In genomic region chr20:1830240-1830639, GRCh38 we compare ENCODE assay signal across 9 cellular contexts.
A peak's percentile ranks its signal among the peaks of the same experiment; 100 is the strongest.
DNase-seq lines count a peak whose midpoint lies in the region; ATAC-seq lines count a peak whose summit lies in the region.
"Had no signal": no experiment of that assay in that cellular context is flagged by ENCODE, and none has a peak within 500 bp of the region (broad histone marks: within the 10 kb centered on the region; RNA-seq: fewer than 3 reads in every experiment).

No MANE protein-coding gene starts in this region.

- no peak overlapping the region for H3K4me3 Mint-ChIP-seq in stimulated activated naive B cell treated with anti-CD40 and anti-IgM and Interleukin-4, amounts not matched to agents 10 μg/mL and 1 μg/mL and 100 μg/mL, for 72 hours
- no peak overlapping the region for H3K4me3 Mint-ChIP-seq in activated naive CD8-positive, alpha-beta T cell treated with anti-CD3 and anti-CD28 coated beads for 36 hours

- H3K36me3 Mint-ChIP-seq in stimulated activated naive B cell treated with anti-CD40 and anti-IgM and Interleukin-4, amounts not matched to agents 10 μg/mL and 1 μg/mL and 100 μg/mL, for 72 hours, result peaks cover 0 to 4% of the 10 kb centered on the region in 2 donors
- H3K36me3 Mint-ChIP-seq in activated naive CD8-positive, alpha-beta T cell treated with anti-CD3 and anti-CD28 coated beads for 36 hours, result no peaks in the 10 kb centered on the region

- H3K4me1 Mint-ChIP-seq in stimulated activated naive B cell treated with anti-CD40 and anti-IgM and Interleukin-4, amounts not matched to agents 10 μg/mL and 1 μg/mL and 100 μg/mL, for 72 hours, result peaks cover 54 to 77% of the 10 kb centered on the region in 2 donors
- no peaks in the 10 kb centered on the region for H3K4me1 Mint-ChIP-seq in activated naive CD8-positive, alpha-beta T cell treated with anti-CD3 and anti-CD28 coated beads for 36 hours

- no peak for ATAC-seq in stimulated activated naive B cell treated with anti-CD40 and anti-IgM and Interleukin-4, amounts not matched to agents 10 μg/mL and 1 μg/mL and 100 μg/mL, for 72 hours (replicated peaks)
- ATAC-seq: GM12878 had no signal

- H3K27ac Mint-ChIP-seq in stimulated activated naive B cell treated with anti-CD40 and anti-IgM and Interleukin-4, amounts not matched to agents 10 μg/mL and 1 μg/mL and 100 μg/mL, for 72 hours, result no peak overlapping the region
- no peak overlapping the region for H3K27ac Mint-ChIP-seq in activated naive CD8-positive, alpha-beta T cell treated with anti-CD3 and anti-CD28 coated beads for 36 hours

- intact Hi-C loops in head of caudate nucleus (cut with DNase I) (no loop called here), posterior vena cava (cut with DNase I) (no loop called here)

- peaks cover 5 to 7% of the 10 kb centered on the region in 2 donors for H3K27me3 Mint-ChIP-seq in stimulated activated naive B cell treated with anti-CD40 and anti-IgM and Interleukin-4, amounts not matched to agents 10 μg/mL and 1 μg/mL and 100 μg/mL, for 72 hours
- peaks cover 7% of the 10 kb centered on the region for H3K27me3 Mint-ChIP-seq in activated naive CD8-positive, alpha-beta T cell treated with anti-CD3 and anti-CD28 coated beads for 36 hours

- peaks cover 3 to 4% of the 10 kb centered on the region in 2 donors for H3K9me3 Mint-ChIP-seq in stimulated activated naive B cell treated with anti-CD40 and anti-IgM and Interleukin-4, amounts not matched to agents 10 μg/mL and 1 μg/mL and 100 μg/mL, for 72 hours
- no peaks in the 10 kb centered on the region for H3K9me3 Mint-ChIP-seq in activated naive CD8-positive, alpha-beta T cell treated with anti-CD3 and anti-CD28 coated beads for 36 hours

- DNase-seq in ELF-1 (ENCODE audit: low read depth, low spot score) (peak; percentile 58), SW 1271 (lab: John Stamatoyannopoulos, UW) (peak; percentile 23 to 33), head of caudate nucleus (peak; percentile 33 to 92 (median 79)), posterior vena cava (ENCODE audit: low spot score) (peak; percentile 91)
- no peak for DNase-seq in stimulated activated naive B cell treated with anti-CD40 and anti-IgM and Interleukin-4, amounts not matched to agents 10 μg/mL and 1 μg/mL and 100 μg/mL, for 72 hours
- no peak for DNase-seq in activated naive CD8-positive, alpha-beta T cell treated with anti-CD3 and anti-CD28 coated beads for 36 hours
- DNase-seq in activated effector memory CD4-positive, alpha-beta T cell treated with anti-CD3 and anti-CD28 coated beads, Interleukin-2, amount 50 U/mL, for 16 hours, result no peak
- no peak for DNase-seq in activated CD8-positive, alpha-beta memory T cell treated with anti-CD3 and anti-CD28 coated beads, Interleukin-2, amount 50 U/mL, for 48 hours

Comparison
In these comparisons a context has a peak if more than half of its experiments do, and no peak if none do; other contexts are left out.
1. DNase-seq: peak in ELF-1 (single experiment), SW 1271 (2 of 2), head of caudate nucleus (42 of 42) and posterior vena cava (single experiment); none in stimulated activated naive B cell treated with anti-CD40 and anti-IgM and Interleukin-4, amounts not matched to agents 10 μg/mL and 1 μg/mL and 100 μg/mL, for 72 hours (single experiment), activated naive CD8-positive, alpha-beta T cell treated with anti-CD3 and anti-CD28 coated beads for 36 hours (single experiment), activated effector memory CD4-positive, alpha-beta T cell treated with anti-CD3 and anti-CD28 coated beads, Interleukin-2, amount 50 U/mL, for 16 hours (single experiment) and activated CD8-positive, alpha-beta memory T cell treated with anti-CD3 and anti-CD28 coated beads, Interleukin-2, amount 50 U/mL, for 48 hours (single experiment).